In genomic region chr4:119014658-119015057, GRCh38 we compare ENCODE assay signal across 18 cellular contexts.
"Had no signal": no experiment of that assay in that cellular context is flagged by ENCODE, and none has a peak within 500 bp of the region (broad histone marks: within the 10 kb centered on the region; RNA-seq: fewer than 3 reads in every experiment).

No MANE protein-coding gene starts in this region.

- H3K27ac ChIP-seq: brain microvascular endothelial cell, colonic mucosa, neutrophil, parathyroid adenoma, upper lobe of left lung had no signal

- DNase-seq: activated CD4-positive, alpha-beta T cell treated with anti-CD3 and anti-CD28 coated beads for 48 hours; activated CD8-positive, alpha-beta T cell treated with anti-CD3 and anti-CD28 coated beads for 36 hours; activated naive CD4-positive, alpha-beta T cell treated with anti-CD3 and anti-CD28 coated beads for 36 hours; activated T-cell treated with anti-CD3 and anti-CD28 coated beads, Interleukin-2, amount 50 U/mL, for 4 hours; brain microvascular endothelial cell; central memory CD4-positive, alpha-beta T cell; colonic mucosa; erythroblast; heart right ventricle; kidney glomerular epithelial cell; mucosa of descending colon; naive thymus-derived CD8-positive, alpha-beta T cell; stimulated activated naive B cell treated with anti-CD40 and anti-IgM and Interleukin-4, amounts not matched to agents 10 μg/mL and 1 μg/mL and 100 μg/mL, for 72 hours; substantia nigra; upper lobe of left lung had no signal

- ATAC-seq: activated CD8-positive, alpha-beta T cell treated with anti-CD3 and anti-CD28 coated beads for 36 hours; activated T-cell treated with anti-CD3 and anti-CD28 coated beads, Interleukin-2, amount 50 U/mL, for 4 hours; mucosa of descending colon; naive thymus-derived CD8-positive, alpha-beta T cell; stimulated activated naive B cell treated with anti-CD40 and anti-IgM and Interleukin-4, amounts not matched to agents 10 μg/mL and 1 μg/mL and 100 μg/mL, for 72 hours; WTC11 had no signal

- H3K9ac ChIP-seq: parathyroid adenoma had no signal

- H3K4me1 ChIP-seq: colonic mucosa, parathyroid adenoma had no signal

- H3K9me3 ChIP-seq: colonic mucosa, mucosa of descending colon, neutrophil, upper lobe of left lung had no signal

- H3K36me3 ChIP-seq: brain microvascular endothelial cell, colonic mucosa, heart right ventricle, neutrophil, upper lobe of left lung had no signal

- H3K4me3 ChIP-seq: colonic mucosa, heart right ventricle, mucosa of descending colon, upper lobe of left lung had no signal

- H3K27me3 ChIP-seq: brain microvascular endothelial cell, colonic mucosa, heart right ventricle, neutrophil, upper lobe of left lung had no signal
